Comparison of ENCODE assay signal across 1 cellular context in genomic region chr5:139268364-139269202, GRCh38.
TF ChIP-seq lines count a peak whose summit lies in the region.

No MANE protein-coding gene starts in this region.

TF ChIP-seq in K562, 482 proteins besides CTCF, POLR2A, EP300 and RAD21 (continued from another document):
- no peak for TF ChIP-seq RERE (CRISPR knock-in tag; IDR thresholded peaks at IDR 0.05; ENCODE audit: borderline replicate concordance)
- no peak for TF ChIP-seq ATF6 (CRISPR knock-in tag; IDR thresholded peaks at IDR 0.05)
- no peak for TF ChIP-seq TRIM28 (IDR thresholded peaks at IDR 0.05)
- TF ChIP-seq SIN3B (IDR thresholded peaks at IDR 0.05; ENCODE audit: low read depth): no peak
- no peak for TF ChIP-seq TOE1 (IDR thresholded peaks at IDR 0.05; ENCODE audit: borderline replicate concordance)
- TF ChIP-seq TOE1 (CRISPR knock-in tag; IDR thresholded peaks at IDR 0.05; ENCODE audit: borderline replicate concordance, low read depth): no peak
- no peak for TF ChIP-seq PURB (CRISPR knock-in tag; IDR thresholded peaks at IDR 0.05; ENCODE audit: low read depth)
- no peak for TF ChIP-seq RBM14 (IDR thresholded peaks at IDR 0.05; ENCODE audit: borderline replicate concordance, insufficient read depth, low read depth, low read length)
- TF ChIP-seq SMARCE1 (IDR thresholded peaks at IDR 0.05): no peak
- TF ChIP-seq ZEB2 (IDR thresholded peaks at IDR 0.05): 0 out of 2 replicates have a peak, but pooled peaks have one; percentile 16
- no peak for TF ChIP-seq TAF7 (tag; IDR thresholded peaks at IDR 0.05)
- TF ChIP-seq ZNF766 (CRISPR knock-in tag; conservative IDR thresholded peaks at IDR 0.05): no peak
- no peak for TF ChIP-seq GABPA (tag; conservative IDR thresholded peaks at IDR 0.05; ENCODE audit: low read depth)
- TF ChIP-seq ZNF57 (CRISPR knock-in tag; IDR thresholded peaks at IDR 0.05): no peak
- TF ChIP-seq ARID3B (CRISPR knock-in tag; IDR thresholded peaks at IDR 0.05; ENCODE audit: borderline replicate concordance): no peak
